In the genomic region with DNA sequence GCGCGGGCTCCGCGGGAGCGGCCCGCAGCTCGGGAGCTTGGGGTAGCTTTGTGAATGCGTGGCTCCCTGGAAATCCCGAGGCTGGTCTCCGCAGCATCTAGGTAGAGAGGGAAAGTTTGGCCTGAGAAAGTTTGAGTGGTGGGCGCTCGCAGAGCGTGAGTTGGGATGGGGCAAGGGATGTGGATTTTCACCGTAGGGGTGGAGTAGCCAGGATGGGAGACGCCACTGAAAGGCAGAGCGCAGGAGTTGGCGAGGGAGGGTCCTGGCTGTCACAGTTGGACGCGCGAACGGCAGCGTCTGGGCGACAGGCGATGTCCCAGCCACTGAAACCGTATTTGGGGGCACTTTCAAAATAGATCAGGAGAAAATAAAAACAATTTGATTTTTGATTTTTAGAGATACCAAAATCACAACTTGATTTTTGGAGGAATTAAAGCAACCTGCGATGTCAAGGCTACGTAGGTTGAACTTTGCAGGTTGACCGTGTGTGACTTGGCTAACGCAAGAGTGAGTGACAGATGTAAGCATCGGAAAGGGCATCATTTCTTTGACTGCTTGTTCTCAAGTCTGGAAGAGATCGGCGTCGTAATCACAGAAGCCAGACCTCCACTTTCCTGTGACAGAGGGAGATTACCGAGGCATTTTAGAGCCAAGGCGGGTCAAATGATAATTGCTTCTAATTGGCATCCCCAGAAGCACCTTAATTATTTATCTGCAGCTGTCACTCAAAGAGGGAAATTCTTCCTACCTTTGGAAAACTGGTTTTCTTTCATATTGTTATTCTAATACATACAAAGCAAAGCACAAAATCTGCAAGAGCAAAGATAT, we compare ENCODE assay signal across 8 cellular contexts. TPM values are rescaled to one million over a fixed set of nuclear protein-coding genes. Genes with fewer than 3 reads are reported as not detected.
DNase-seq lines count a peak whose midpoint lies in the region; ATAC-seq and FAIRE-seq lines count a peak whose summit lies in the region.

No MANE protein-coding gene starts in this region.

- H3K36me3 ChIP-seq in BLaER1 (no peaks in the 10 kb centered on the region), small intestine (ENCODE audit: control insufficient read depth in 2 of 2, insufficient read depth in 2 of 2, low read length in 2 of 2) (no peaks in the 10 kb centered on the region)

- H3K9me3 ChIP-seq in BLaER1 (no peaks in the 10 kb centered on the region), small intestine (ENCODE audit: control insufficient read depth, low read depth) (no peaks in the 10 kb centered on the region)

- DNase-seq in Jurkat, Clone E6-1 (ENCODE audit: low read depth, low spot score), result no peak
- no peak for DNase-seq in activated naive CD4-positive, alpha-beta T cell treated with anti-CD3 and anti-CD28 coated beads, Interleukin-2, amount 50 U/mL, for 72 hours (ENCODE audit: low spot score in 2 of 2)
- peak; percentile 21 for DNase-seq in small intestine
- no peak for DNase-seq in CD1c-positive myeloid dendritic cell (ENCODE audit: extremely low spot score)

- H3K4me3 ChIP-seq in BLaER1 (peak overlapping the region; percentile 75), iPS-11a (ENCODE audit: low read depth, low read length) (peak overlapping the region; percentile 67), small intestine (ENCODE audit: low read depth in 1 of 2, low read length in 2 of 2) (peak overlapping the region; percentile 46 to 61)
- peak overlapping the region; percentile 64 for H3K4me3 ChIP-seq in Jurkat, Clone E6-1 (ENCODE audit: low read length)

- H3K36me3 Mint-ChIP-seq in activated naive CD4-positive, alpha-beta T cell treated with anti-CD3 and anti-CD28 coated beads, Interleukin-2, amount 50 U/mL, for 72 hours, result peaks cover 5 to 18% of the 10 kb centered on the region in 2 donors

- no peak for FAIRE-seq in small intestine (lab: Jason Lieb, UNC)

- no peak overlapping the region; the same call in 1 of the 2 replicates for H3K9ac ChIP-seq in BLaER1

- peak overlapping the region; percentile 12 to 55 for H3K27ac Mint-ChIP-seq in activated naive CD4-positive, alpha-beta T cell treated with anti-CD3 and anti-CD28 coated beads, Interleukin-2, amount 50 U/mL, for 72 hours

- peak overlapping the region; percentile 98 for H3K4me2 ChIP-seq in BLaER1

- H3K9me3 Mint-ChIP-seq in activated naive CD4-positive, alpha-beta T cell treated with anti-CD3 and anti-CD28 coated beads, Interleukin-2, amount 50 U/mL, for 72 hours, result no peaks in the 10 kb centered on the region

- 1 to 4% (median 2%) methylated on average over 35 of the region's 35 CpGs for WGBS in small intestine, 3 donors

- ATAC-seq in activated naive CD4-positive, alpha-beta T cell treated with anti-CD3 and anti-CD28 coated beads, Interleukin-2, amount 50 U/mL, for 72 hours, result no peak
- ATAC-seq in HG02642 (IDR thresholded peaks at IDR 0.05; ENCODE audit: poor library complexity, unreplicated experiment), result no peak
- no peak for ATAC-seq in GM19395 (IDR thresholded peaks at IDR 0.05; ENCODE audit: unreplicated experiment)

- no peak overlapping the region for H3K27ac ChIP-seq in BLaER1
- peak overlapping the region in 1 of 2 donors; percentile 83 for H3K27ac ChIP-seq in small intestine (ENCODE audit: low read depth in 1 of 2, low read length in 1 of 2)

- peaks cover 71% of the 10 kb centered on the region for H3K27me3 ChIP-seq in BLaER1
- peaks cover 0 to 3% of the 10 kb centered on the region in 2 donors for H3K27me3 ChIP-seq in small intestine (ENCODE audit: control insufficient read depth in 2 of 2, insufficient read depth in 2 of 2, low read length in 2 of 2)

- peaks cover 30% of the 10 kb centered on the region for H3K4me1 ChIP-seq in BLaER1
- peaks cover 0 to 4% of the 10 kb centered on the region in 2 donors for H3K4me1 ChIP-seq in small intestine (ENCODE audit: control insufficient read depth in 2 of 2, insufficient read depth in 1 of 2, low read depth in 1 of 2, low read length in 1 of 2)

- peaks cover 29% of the 10 kb centered on the region for H4K20me1 ChIP-seq in BLaER1

RNA-seq across cellular contexts. Expression of a gene that starts 0.6 kb away (rescaled TPM):
- polyA plus RNA-seq in Jurkat, Clone E6-1 (2012; ENCODE audit: insufficient read depth, insufficient read length), result 3.3 TPM
- not detected for total RNA-seq in activated naive CD4-positive, alpha-beta T cell treated with anti-CD3 and anti-CD28 coated beads, Interleukin-2, amount 50 U/mL, for 72 hours
- 1 to 10 TPM in 1 of 3 donors, under 1 TPM in 1, not detected in 1; 0.81 to 3.8 TPM for polyA plus RNA-seq in small intestine

RNA-seq across cellular contexts. Expression of a gene that starts 40.7 kb away (rescaled TPM):
- 9.5 TPM for polyA plus RNA-seq in Jurkat, Clone E6-1 (2012; ENCODE audit: insufficient read depth, insufficient read length)
- 10 to 100 TPM; 50.8 to 58.8 TPM for total RNA-seq in activated naive CD4-positive, alpha-beta T cell treated with anti-CD3 and anti-CD28 coated beads, Interleukin-2, amount 50 U/mL, for 72 hours
- polyA plus RNA-seq in small intestine, result 10 to 100 TPM; 10.7 to 42.3 (median 11.3) TPM
